ENCODE assay signal across 8 cellular contexts in the genomic region with DNA sequence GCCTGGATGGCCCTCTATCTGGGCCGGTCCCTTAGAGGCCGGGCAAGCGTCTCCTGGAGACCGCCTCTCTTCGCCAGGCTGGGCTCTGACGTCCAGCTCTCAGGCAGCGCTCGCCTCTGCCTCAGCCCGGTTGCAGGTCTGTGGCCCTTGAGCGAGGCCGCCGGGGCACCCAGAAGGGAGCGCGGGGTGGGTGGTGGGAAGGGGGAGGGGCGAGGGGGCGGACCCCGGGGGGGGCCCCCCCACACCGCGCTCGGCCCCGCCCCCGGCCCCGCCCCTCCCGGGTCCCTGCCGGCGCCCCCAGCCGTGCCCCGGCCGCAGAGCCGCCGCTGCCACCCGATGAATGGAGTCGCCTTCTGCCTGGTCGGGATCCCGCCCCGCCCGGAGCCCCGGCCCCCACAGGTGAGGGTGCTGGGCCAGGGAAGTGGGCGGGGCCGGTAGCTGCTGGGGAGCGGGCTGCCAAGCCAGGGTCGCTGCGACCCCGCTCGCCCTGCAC. TPM values are rescaled to one million over a fixed set of nuclear protein-coding genes. Genes with fewer than 3 reads are reported as not detected.
DNase-seq lines count a peak whose midpoint lies in the region; ATAC-seq, FAIRE-seq and TF ChIP-seq lines count a peak whose summit lies in the region.

A gene with protein sequence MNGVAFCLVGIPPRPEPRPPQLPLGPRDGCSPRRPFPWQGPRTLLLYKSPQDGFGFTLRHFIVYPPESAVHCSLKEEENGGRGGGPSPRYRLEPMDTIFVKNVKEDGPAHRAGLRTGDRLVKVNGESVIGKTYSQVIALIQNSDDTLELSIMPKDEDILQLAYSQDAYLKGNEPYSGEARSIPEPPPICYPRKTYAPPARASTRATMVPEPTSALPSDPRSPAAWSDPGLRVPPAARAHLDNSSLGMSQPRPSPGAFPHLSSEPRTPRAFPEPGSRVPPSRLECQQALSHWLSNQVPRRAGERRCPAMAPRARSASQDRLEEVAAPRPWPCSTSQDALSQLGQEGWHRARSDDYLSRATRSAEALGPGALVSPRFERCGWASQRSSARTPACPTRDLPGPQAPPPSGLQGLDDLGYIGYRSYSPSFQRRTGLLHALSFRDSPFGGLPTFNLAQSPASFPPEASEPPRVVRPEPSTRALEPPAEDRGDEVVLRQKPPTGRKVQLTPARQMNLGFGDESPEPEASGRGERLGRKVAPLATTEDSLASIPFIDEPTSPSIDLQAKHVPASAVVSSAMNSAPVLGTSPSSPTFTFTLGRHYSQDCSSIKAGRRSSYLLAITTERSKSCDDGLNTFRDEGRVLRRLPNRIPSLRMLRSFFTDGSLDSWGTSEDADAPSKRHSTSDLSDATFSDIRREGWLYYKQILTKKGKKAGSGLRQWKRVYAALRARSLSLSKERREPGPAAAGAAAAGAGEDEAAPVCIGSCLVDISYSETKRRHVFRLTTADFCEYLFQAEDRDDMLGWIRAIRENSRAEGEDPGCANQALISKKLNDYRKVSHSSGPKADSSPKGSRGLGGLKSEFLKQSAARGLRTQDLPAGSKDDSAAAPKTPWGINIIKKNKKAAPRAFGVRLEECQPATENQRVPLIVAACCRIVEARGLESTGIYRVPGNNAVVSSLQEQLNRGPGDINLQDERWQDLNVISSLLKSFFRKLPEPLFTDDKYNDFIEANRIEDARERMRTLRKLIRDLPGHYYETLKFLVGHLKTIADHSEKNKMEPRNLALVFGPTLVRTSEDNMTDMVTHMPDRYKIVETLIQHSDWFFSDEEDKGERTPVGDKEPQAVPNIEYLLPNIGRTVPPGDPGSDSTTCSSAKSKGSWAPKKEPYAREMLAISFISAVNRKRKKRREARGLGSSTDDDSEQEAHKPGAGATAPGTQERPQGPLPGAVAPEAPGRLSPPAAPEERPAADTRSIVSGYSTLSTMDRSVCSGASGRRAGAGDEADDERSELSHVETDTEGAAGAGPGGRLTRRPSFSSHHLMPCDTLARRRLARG (N-terminal part only) (plus strand): TSS at position 315 of the 493 bp plus-strand sequence. CDS start 22 bp downstream, at position 337.

- FAIRE-seq in endothelial cell of umbilical vein (lab: Jason Lieb, UNC): no peak

- H3K4me1 ChIP-seq in CD4-positive, alpha-beta memory T cell (ENCODE audit: insufficient read depth, low read length): peaks cover 10% of the 10 kb centered on the region
- H3K4me1 ChIP-seq in Loucy (ENCODE audit: insufficient read depth, low read length, poor library complexity, severe bottlenecking) (peaks cover 50% of the 10 kb centered on the region), endothelial cell of umbilical vein (ENCODE audit: control insufficient read depth, extremely low read depth, insufficient read depth, low read length) (peaks cover 53% of the 10 kb centered on the region)

- TF ChIP-seq POLR2A in endothelial cell of umbilical vein (IDR thresholded peaks at IDR 0.05; ENCODE audit: low read depth, low read length): no peak

- H3K27me3 Mint-ChIP-seq in CD4-positive, alpha-beta memory T cell: peaks cover 14 to 24% of the 10 kb centered on the region in 2 donors
- H3K27me3 Mint-ChIP-seq in memory B cell: peaks cover 38% of the 10 kb centered on the region

- peaks cover 4 to 12% (median 7%) of the 10 kb centered on the region in 4 donors for H3K4me1 Mint-ChIP-seq in CD4-positive, alpha-beta memory T cell
- peaks cover 17% of the 10 kb centered on the region for H3K4me1 Mint-ChIP-seq in memory B cell

- dilution Hi-C loops in endothelial cell of umbilical vein (cut with MboI; ENCODE audit: extremely low pct_ligation_motif_present, low sequenced_read_pairs): no loop called here

- H3K9me3 ChIP-seq in CD4-positive, alpha-beta memory T cell (ENCODE audit: control insufficient read depth in 1 of 2, low read length in 2 of 2): no peaks in the 10 kb centered on the region
- H3K9me3 ChIP-seq in Loucy (ENCODE audit: insufficient read depth, low read depth, low read length): no peaks in the 10 kb centered on the region
- no peaks in the 10 kb centered on the region for H3K9me3 ChIP-seq in endothelial cell of umbilical vein (replicated peaks; ENCODE audit: control insufficient read depth, insufficient read depth, low read length)

- no peaks in the 10 kb centered on the region for H3K9me2 ChIP-seq in Loucy (replicated peaks; ENCODE audit: low read depth, low read length)

- ATAC-seq in memory B cell (ENCODE audit: low read depth) (peak; percentile 42), HG03039 (IDR thresholded peaks at IDR 0.05; ENCODE audit: unreplicated experiment) (no peak)

- CTCF ChIA-PET in CD4-positive, alpha-beta memory T cell (lab: Charles Lee; ENCODE audit: partially characterized antibody): interaction anchor here (0.9 to 1.0 kb wide), 2 partner anchors 14 to 79 kb away, joined by 3 read pairs; no protein-coding TSS in a partner anchor
- CTCF ChIA-PET in endothelial cell of umbilical vein (lab: Charles Lee): interaction anchor here (1.0 to 3.8 kb wide), 6 partner anchors 11 to 79 kb away, joined by 3 to 18 read pairs (median 3); no protein-coding TSS in a partner anchor

- intact Hi-C loops in CD4-positive, alpha-beta memory T cell (cut with micrococcal nuclease): no loop called here
- intact Hi-C loops in endothelial cell of umbilical vein (cut with micrococcal nuclease): no loop called here

- peak within 1 kb of the TSS in 1 of 2 donors; percentile 41 for H3K4me3 ChIP-seq in CD4-positive, alpha-beta memory T cell (ENCODE audit: low read length in 2 of 2)
- H3K4me3 ChIP-seq in Loucy (ENCODE audit: low read length, poor library complexity, severe bottlenecking) (peak within 1 kb of the TSS; percentile 84), endothelial cell of umbilical vein (replicated peaks in 1 of 3; ENCODE audit: insufficient read depth in 1 of 3, low read depth in 1 of 3, low read length in 3 of 3) (peak within 1 kb of the TSS; percentile 63 to 81 (median 70))

- DNase-seq in CD4-positive, alpha-beta memory T cell: peak in 3 of 5 donors; percentile 21 to 33 (median 26)
- DNase-seq in activated T-cell treated with anti-CD3 and anti-CD28 coated beads for 1 hour (ENCODE audit: low read depth) (peak; percentile 20), endothelial cell of umbilical vein (ENCODE audit: low read depth, low spot score) (peak; percentile 52), memory B cell (ENCODE audit: low spot score in 2 of 2) (peak in 1 of 2 donors; percentile 23), NCI-H748 (lab: John Stamatoyannopoulos, UW; ENCODE audit: unreplicated experiment) (no peak)
- DNase-seq in stimulated activated CD8-positive, alpha-beta memory T cell treated with anti-CD3 and anti-CD28 coated beads, Interleukin-4, amount 100 ng/mL, for 48 hours: peak; percentile 45

- H3F3A ChIP-seq in Loucy (ENCODE audit: low read depth): 0 out of 2 replicates have a peak, but pooled peaks cover 5% of the 10 kb centered on the region

- POLR2A ChIA-PET in CD4-positive, alpha-beta memory T cell (lab: Charles Lee; ENCODE audit: partially characterized antibody): no interaction called here
- POLR2A ChIA-PET in endothelial cell of umbilical vein (lab: Charles Lee): no interaction called here

- H2AFZ ChIP-seq in Loucy (ENCODE audit: low read length): peak within 1 kb of the TSS; percentile 67
- H2AFZ ChIP-seq in endothelial cell of umbilical vein (ENCODE audit: low read depth, low read length): peak within 1 kb of the TSS; percentile 57

- no peaks in the 10 kb centered on the region for H3K36me3 ChIP-seq in CD4-positive, alpha-beta memory T cell (ENCODE audit: insufficient read depth, low read length)
- H3K36me3 ChIP-seq in Loucy (ENCODE audit: insufficient read depth, low read length): no peaks in the 10 kb centered on the region
- H3K36me3 ChIP-seq in endothelial cell of umbilical vein (ENCODE audit: control insufficient read depth in 2 of 2, extremely low read depth in 1 of 2, insufficient read depth in 2 of 2, low read length in 2 of 2): peaks cover 0 to 2% of the 10 kb centered on the region in 2 experiments

- H3K79me2 ChIP-seq in Loucy (ENCODE audit: insufficient read depth, low read length) (peaks cover 64% of the 10 kb centered on the region), endothelial cell of umbilical vein (ENCODE audit: control insufficient read depth, insufficient read depth, low read length) (peaks cover 61% of the 10 kb centered on the region)

- peak within 1 kb of the TSS; percentile 97 for H3K9ac ChIP-seq in Loucy (ENCODE audit: low read depth, low read length, poor library complexity, severe bottlenecking)
- H3K9ac ChIP-seq in endothelial cell of umbilical vein (replicated peaks; ENCODE audit: extremely low read depth, insufficient read depth, low read length): peak within 1 kb of the TSS; percentile 68

- H4K20me1 ChIP-seq in Loucy (ENCODE audit: insufficient read depth, low read length, poor library complexity, severe bottlenecking) (peaks cover 33% of the 10 kb centered on the region), endothelial cell of umbilical vein (replicated peaks; ENCODE audit: control insufficient read depth, extremely low read depth, insufficient read depth, low read length) (peaks cover 5% of the 10 kb centered on the region)

- H3K27ac ChIP-seq in CD4-positive, alpha-beta memory T cell (ENCODE audit: low read depth, low read length): no peak within 1 kb of the TSS
- H3K27ac ChIP-seq in endothelial cell of umbilical vein (ENCODE audit: insufficient read depth, low read depth, low read length): peak within 1 kb of the TSS; percentile 70

- H3K9me3 Mint-ChIP-seq in CD4-positive, alpha-beta memory T cell: no peaks in the 10 kb centered on the region
- H3K9me3 Mint-ChIP-seq in memory B cell: no peaks in the 10 kb centered on the region

- no peaks in the 10 kb centered on the region for H3K27me3 ChIP-seq in CD4-positive, alpha-beta memory T cell (ENCODE audit: insufficient read depth, low read length)
- H3K27me3 ChIP-seq in Loucy (ENCODE audit: insufficient read depth, low read length, poor library complexity, severe bottlenecking): no peaks in the 10 kb centered on the region
- no peaks in the 10 kb centered on the region for H3K27me3 ChIP-seq in endothelial cell of umbilical vein (ENCODE audit: control insufficient read depth in 2 of 2, insufficient read depth in 2 of 2, low read length in 2 of 2)

- peak within 1 kb of the TSS in 6 of 7 donors; percentile 9 to 89 (median 42) for H3K27ac Mint-ChIP-seq in CD4-positive, alpha-beta memory T cell
- H3K27ac Mint-ChIP-seq in memory B cell: no peak within 1 kb of the TSS

- H3K4me2 ChIP-seq in Loucy (ENCODE audit: low read depth, low read length, poor library complexity, severe bottlenecking) (peak within 1 kb of the TSS; percentile 97), endothelial cell of umbilical vein (ENCODE audit: insufficient read depth, low read length) (peak within 1 kb of the TSS; percentile 89)

- no peaks in the 10 kb centered on the region for H3K36me3 Mint-ChIP-seq in CD4-positive, alpha-beta memory T cell
- H3K36me3 Mint-ChIP-seq in memory B cell: no peaks in the 10 kb centered on the region

- no peaks in the 10 kb centered on the region for H3K9me1 ChIP-seq in endothelial cell of umbilical vein (replicated peaks; ENCODE audit: control insufficient read depth, extremely low read depth, insufficient read depth, low read length)

- peak within 1 kb of the TSS; percentile 51 to 83 (median 77) for H3K4me3 Mint-ChIP-seq in CD4-positive, alpha-beta memory T cell
- H3K4me3 Mint-ChIP-seq in memory B cell: peak within 1 kb of the TSS; percentile 48

- BruUV-seq in endothelial cell of umbilical vein (replicated peaks; lab: Mats Ljungman, UMichigan): no TSS peak

- TF ChIP-seq CTCF in Loucy (conservative IDR thresholded peaks at IDR 0.05; ENCODE audit: low read length): no peak
- TF ChIP-seq CTCF in endothelial cell of umbilical vein (IDR thresholded peaks at IDR 0.05; ENCODE audit: extremely low read depth in 1 of 2, insufficient read depth in 1 of 2, low read depth in 1 of 2, low read length in 2 of 2): no peak

RNA-seq across cellular contexts. Expression of the gene that starts here (rescaled TPM):
- not detected for total RNA-seq in CD4-positive, alpha-beta memory T cell
- polyA plus RNA-seq in CD4-positive, alpha-beta memory T cell: under 1 TPM; 0.04 to 0.23 TPM
- 152 and 190 TPM in 2 replicates for total RNA-seq in endothelial cell of umbilical vein
- 22.3 and 25.4 TPM in 2 replicates for polyA plus RNA-seq in endothelial cell of umbilical vein
- polyA plus RNA-seq in endothelial cell of umbilical vein (2011; cell fraction: cytosol; rRNA removed): 22.9 and 25.3 TPM in 2 replicates
- polyA plus RNA-seq in endothelial cell of umbilical vein (2011; cell fraction: nucleus; rRNA removed): 53.1 and 59.2 TPM in 2 replicates
- 49.6 and 59.2 TPM in 2 replicates for polyA plus RNA-seq in endothelial cell of umbilical vein (2012)
- 42.0 and 76.2 TPM in 2 replicates for polyA minus RNA-seq in endothelial cell of umbilical vein
- 23.5 TPM for polyA minus RNA-seq in endothelial cell of umbilical vein (2011; cell fraction: cytosol; rRNA and poly(A)+ RNA removed)
- polyA minus RNA-seq in endothelial cell of umbilical vein (2011; cell fraction: nucleus; rRNA and poly(A)+ RNA removed): 63.5 and 75.4 TPM in 2 replicates

Comparison
In these comparisons a context has a peak if more than half of its experiments do, and no peak if none do; other contexts are left out.
1. RNA of the gene that starts here (total RNA-seq): 152 to 190 TPM in endothelial cell of umbilical vein; not detected in CD4-positive, alpha-beta memory T cell; every median in the first group is over 100 times any median in the second.
2. RNA of the gene that starts here (polyA plus RNA-seq): 22.3 to 59.2 TPM in endothelial cell of umbilical vein; 0.04 to 0.23 TPM in CD4-positive, alpha-beta memory T cell; every median in the first group is over 10 times any median in the second.
3. Peak in DNase-seq in CD4-positive, alpha-beta memory T cell; RNA of the gene not detected or under 1 TPM.